Comparison of ENCODE assay signal across 10 cellular contexts in the genomic region with DNA sequence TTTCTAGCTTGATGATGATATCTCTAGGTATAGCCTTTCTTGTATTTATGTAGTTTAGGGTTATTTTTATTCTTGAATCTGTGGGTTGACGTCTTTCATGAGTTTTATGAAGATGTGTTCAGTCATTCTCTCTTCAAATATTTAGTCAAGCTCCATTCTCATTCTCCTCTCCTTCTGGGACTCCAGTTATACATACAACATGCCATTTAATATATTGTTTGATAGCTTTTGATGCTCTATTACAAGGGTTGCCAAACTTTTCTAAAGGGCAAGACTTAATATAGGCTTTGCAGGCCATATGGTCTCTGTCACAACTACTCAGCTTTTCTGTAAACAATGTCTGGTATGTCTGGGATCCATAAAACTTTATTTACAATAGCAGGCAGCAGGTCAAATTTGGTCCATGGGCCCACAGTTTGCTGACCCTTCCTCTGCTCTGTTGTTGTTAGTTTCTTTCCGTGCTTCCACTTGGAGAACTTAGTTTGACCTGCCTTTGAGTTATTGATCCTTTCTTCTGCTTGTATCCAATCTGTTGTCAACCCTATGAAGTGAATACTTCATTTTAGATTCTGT. TPM values are rescaled to one million over a fixed set of nuclear protein-coding genes. Genes with fewer than 3 reads are reported as not detected.
"Had no signal": no experiment of that assay in that cellular context is flagged by ENCODE, and none has a peak within 500 bp of the region (broad histone marks: within the 10 kb centered on the region; RNA-seq: fewer than 3 reads in every experiment).

No MANE protein-coding gene starts in this region.

- DNase-seq: H9, HCEC 1CT, HFFc6, KG1 had no signal

- H3K4me3 ChIP-seq: GM23338 had no signal

- ATAC-seq: GM23338 had no signal

- FAIRE-seq: H1, H54, HTR-8/SVneo had no signal

- H2AFZ ChIP-seq: GM23338 had no signal

- H3K4me2 ChIP-seq: GM23338 had no signal

RNA-seq across cellular contexts. Expression of a gene that starts 40.6 kb away (rescaled TPM):
- total RNA-seq: HT-29 had no signal

RNA-seq across cellular contexts. Expression of a gene that starts 41.1 kb away (rescaled TPM):
- total RNA-seq: HFFc6 had no signal
- polyA plus RNA-seq: IgD-negative memory B cell had no signal
